In genomic region chr4:139873111-139873866, GRCh38 we compare ENCODE assay signal across 17 cellular contexts.
DNase-seq lines count a peak whose midpoint lies in the region; ATAC-seq and TF ChIP-seq lines count a peak whose summit lies in the region.
"Had no signal": no experiment of that assay in that cellular context is flagged by ENCODE, and none has a peak within 500 bp of the region (broad histone marks: within the 10 kb centered on the region; RNA-seq: fewer than 3 reads in every experiment).

No MANE protein-coding gene starts in this region.

- no peaks in the 10 kb centered on the region for H3K9me3 ChIP-seq in SJSA1 (replicated peaks)
- H3K9me3 ChIP-seq: transverse colon had no signal

- ATAC-seq in GM18519 (IDR thresholded peaks at IDR 0.05; ENCODE audit: low FRiP score, unreplicated experiment), result no peak
- no peak for ATAC-seq in GM18505 (IDR thresholded peaks at IDR 0.05; ENCODE audit: unreplicated experiment)
- no peak for ATAC-seq in GM21717 (IDR thresholded peaks at IDR 0.05; ENCODE audit: unreplicated experiment)
- ATAC-seq: left colon had no signal

- DNase-seq in AG10803 (ENCODE audit: low read depth), result peak; percentile 91
- DNase-seq in GM03348 (ENCODE audit: low spot score), result peak; percentile 50
- no peak for DNase-seq in SJSA1 (ENCODE audit: low read depth in 1 of 2, low spot score in 2 of 2)
- peak; percentile 6 for DNase-seq in kidney tubule cell (ENCODE audit: low spot score)
- no peak for DNase-seq in NCI-H1048 (lab: John Stamatoyannopoulos, UW)
- DNase-seq: activated CD4-positive, CD25-positive, alpha-beta regulatory T cell; activated T-cell treated with anti-CD3 and anti-CD28 coated beads, Interleukin-2, amount 50 U/mL, for 1 hour; CD4-positive, alpha-beta memory T cell; erythroblast; left colon; NCI-H1105; stimulated activated CD4-positive, alpha-beta T cell treated with anti-CD3 and anti-CD28 coated beads, Interleukin-2, amount 100 ng/mL, for 48 hours; transverse colon had no signal

- no peak; the same call in 1 of the 2 replicates for TF ChIP-seq CTCF in AG10803 (conservative IDR thresholded peaks at IDR 0.05; ENCODE audit: low read length)

- TF ChIP-seq POLR2A in GM18505 (IDR thresholded peaks at IDR 0.05; ENCODE audit: borderline replicate concordance, extremely low read depth, insufficient read depth, insufficient read length), result no peak

- H3K4me3 ChIP-seq in AG10803 (ENCODE audit: low read length), result no peak overlapping the region
- H3K4me3 ChIP-seq in SJSA1, result no peak overlapping the region
- H3K4me3 ChIP-seq: coronary artery, transverse colon had no signal

- H3K27ac ChIP-seq in SJSA1, result peak overlapping the region; percentile 76
- H3K27ac ChIP-seq: coronary artery, transverse colon had no signal

- H3K36me3 ChIP-seq in SJSA1, result no peaks in the 10 kb centered on the region
- H3K36me3 ChIP-seq: transverse colon had no signal

- H3K27me3 ChIP-seq in SJSA1 (replicated peaks), result no peaks in the 10 kb centered on the region
- H3K27me3 ChIP-seq: transverse colon had no signal

- H3K4me1 ChIP-seq in SJSA1 (replicated peaks), result peaks cover 18% of the 10 kb centered on the region

Comparison
In these comparisons a context has a peak if more than half of its experiments do, and no peak if none do; other contexts are left out.
1. DNase-seq: peak in AG10803 (single experiment), GM03348 (single experiment) and kidney tubule cell (single experiment); none in SJSA1 (0 of 2) and NCI-H1048 (single experiment).